In genomic region chr7:46680147-46680546, GRCh38 we compare ENCODE assay signal across 20 cellular contexts.
DNase-seq lines count a peak whose midpoint lies in the region; ATAC-seq and TF ChIP-seq lines count a peak whose summit lies in the region.
"Had no signal": no experiment of that assay in that cellular context is flagged by ENCODE, and none has a peak within 500 bp of the region (broad histone marks: within the 10 kb centered on the region; RNA-seq: fewer than 3 reads in every experiment).

No MANE protein-coding gene starts in this region.

- H3K4me3 Mint-ChIP-seq in nephron progenitor cell, result no peak overlapping the region
- no peak overlapping the region for H3K4me3 Mint-ChIP-seq in activated naive CD8-positive, alpha-beta T cell treated with anti-CD3 and anti-CD28 coated beads, Interleukin-2, amount 50 U/mL, for 24 hours
- H3K4me3 Mint-ChIP-seq: activated T-cell treated with anti-CD3 and anti-CD28 coated beads, Interleukin-2, amount 50 U/mL, for 72 hours; naive B cell had no signal

- H3K36me3 ChIP-seq in GM06990 (ENCODE audit: control insufficient read depth, insufficient read depth, low read length) (no peaks in the 10 kb centered on the region), esophagus squamous epithelium (no peaks in the 10 kb centered on the region)
- H3K36me3 ChIP-seq: HAP-1, transverse colon had no signal

- peaks cover 8% of the 10 kb centered on the region for H3K9me3 Mint-ChIP-seq in nephron progenitor cell
- peaks cover 7% of the 10 kb centered on the region for H3K9me3 Mint-ChIP-seq in activated naive CD8-positive, alpha-beta T cell treated with anti-CD3 and anti-CD28 coated beads, Interleukin-2, amount 50 U/mL, for 24 hours

- H3K27me3 ChIP-seq in GM06990 (replicated peaks; ENCODE audit: control insufficient read depth, insufficient read depth, low read length) (no peaks in the 10 kb centered on the region), esophagus squamous epithelium (no peaks in the 10 kb centered on the region)
- H3K27me3 ChIP-seq: transverse colon had no signal

- H3K27ac ChIP-seq in esophagus squamous epithelium, result no peak overlapping the region
- H3K27ac ChIP-seq: coronary artery, transverse colon had no signal

- intact Hi-C loops in esophagus squamous epithelium (cut with DNase I), result no loop called here

- no peaks in the 10 kb centered on the region for H3K9me3 ChIP-seq in esophagus squamous epithelium
- H3K9me3 ChIP-seq: HAP-1, transverse colon had no signal

- no peaks in the 10 kb centered on the region for H3K36me3 Mint-ChIP-seq in nephron progenitor cell (ENCODE audit: low read depth)
- H3K36me3 Mint-ChIP-seq in activated naive CD8-positive, alpha-beta T cell treated with anti-CD3 and anti-CD28 coated beads, Interleukin-2, amount 50 U/mL, for 24 hours (ENCODE audit: low read depth), result no peaks in the 10 kb centered on the region
- H3K36me3 Mint-ChIP-seq: naive B cell had no signal

- no peaks in the 10 kb centered on the region for H3K4me1 Mint-ChIP-seq in nephron progenitor cell
- H3K4me1 Mint-ChIP-seq in activated naive CD8-positive, alpha-beta T cell treated with anti-CD3 and anti-CD28 coated beads, Interleukin-2, amount 50 U/mL, for 24 hours, result no peaks in the 10 kb centered on the region
- H3K4me1 Mint-ChIP-seq: naive B cell had no signal

- peak; percentile 8 for TF ChIP-seq CTCF in GM06990 (IDR thresholded peaks at IDR 0.05; ENCODE audit: insufficient read depth, low read length, poor library complexity, severe bottlenecking)
- no peak for TF ChIP-seq CTCF in nephron progenitor cell (IDR thresholded peaks at IDR 0.05)
- no peak for TF ChIP-seq CTCF in esophagus squamous epithelium (IDR thresholded peaks at IDR 0.05)

- peaks cover 0 to 8% (median 0%) of the 10 kb centered on the region in 3 donors for H3K4me1 ChIP-seq in esophagus squamous epithelium
- H3K4me1 ChIP-seq: HAP-1, transverse colon had no signal

- no peak overlapping the region for H3K27ac Mint-ChIP-seq in nephron progenitor cell
- H3K27ac Mint-ChIP-seq in activated naive CD8-positive, alpha-beta T cell treated with anti-CD3 and anti-CD28 coated beads, Interleukin-2, amount 50 U/mL, for 24 hours, result no peak overlapping the region
- H3K27ac Mint-ChIP-seq: activated T-cell treated with anti-CD3 and anti-CD28 coated beads, Interleukin-2, amount 50 U/mL, for 72 hours; naive B cell had no signal

- peaks cover 4% of the 10 kb centered on the region for H3K27me3 Mint-ChIP-seq in nephron progenitor cell (ENCODE audit: low read depth, poor library complexity)
- H3K27me3 Mint-ChIP-seq in activated naive CD8-positive, alpha-beta T cell treated with anti-CD3 and anti-CD28 coated beads, Interleukin-2, amount 50 U/mL, for 24 hours, result no peaks in the 10 kb centered on the region
- H3K27me3 Mint-ChIP-seq: naive B cell had no signal

- TF ChIP-seq POLR2A in esophagus squamous epithelium (IDR thresholded peaks at IDR 0.05), result no peak

- DNase-seq in GM06990 (ENCODE audit: extremely low read depth, insufficient read length), result no peak
- peak; percentile 66 for DNase-seq in M059J (ENCODE audit: low read depth)
- DNase-seq in iris pigment epithelial cell (ENCODE audit: low read depth), result peak; percentile 23
- DNase-seq in nephron progenitor cell, result no peak
- no peak for DNase-seq in activated naive CD8-positive, alpha-beta T cell treated with anti-CD3 and anti-CD28 coated beads, Interleukin-2, amount 50 U/mL, for 24 hours
- no peak for DNase-seq in activated naive CD4-positive, alpha-beta T cell treated with Interleukin-2 at 50 U/mL for 16 hours
- DNase-seq in esophagus squamous epithelium (lab: John Stamatoyannopoulos, UW), result no peak
- DNase-seq: activated CD4-positive, alpha-beta T cell treated with anti-CD3 and anti-CD28 coated beads, Interleukin-2, amount 50 U/mL, for 1 hour; activated T-cell treated with anti-CD3 and anti-CD28 coated beads, Interleukin-2, amount 50 U/mL, for 72 hours; DMS79; left ventricle myocardium superior; naive B cell; NCI-H1092 treated with DMSO at 0.1 percent for 48 hours; NCI-H524 treated with DMSO at 0.1 percent for 48 hours; retina; transverse colon had no signal

- peak; percentile 93 for ATAC-seq in GM19351 (IDR thresholded peaks at IDR 0.05; ENCODE audit: unreplicated experiment)
- ATAC-seq in activated naive CD8-positive, alpha-beta T cell treated with anti-CD3 and anti-CD28 coated beads, Interleukin-2, amount 50 U/mL, for 24 hours, result no peak
- ATAC-seq: activated T-cell treated with anti-CD3 and anti-CD28 coated beads, Interleukin-2, amount 50 U/mL, for 72 hours; left ventricle myocardium superior; Right ventricle myocardium inferior had no signal

- WGBS in esophagus squamous epithelium, 2 donors, result 74 to 85% methylated on average over 7 of the region's 7 CpGs

- H3K4me3 ChIP-seq in GM06990 (replicated peaks; ENCODE audit: low read depth, low read length), result no peak overlapping the region
- H3K4me3 ChIP-seq in esophagus squamous epithelium, result no peak overlapping the region
- H3K4me3 ChIP-seq: coronary artery, HAP-1, transverse colon had no signal

Comparison
In these comparisons a context has a peak if more than half of its experiments do, and no peak if none do; other contexts are left out.
1. DNase-seq: peak in M059J (single experiment) and iris pigment epithelial cell (single experiment); none in GM06990 (single experiment), nephron progenitor cell (single experiment), activated naive CD8-positive, alpha-beta T cell treated with anti-CD3 and anti-CD28 coated beads, Interleukin-2, amount 50 U/mL, for 24 hours (single experiment), activated naive CD4-positive, alpha-beta T cell treated with Interleukin-2 at 50 U/mL for 16 hours (single experiment) and esophagus squamous epithelium (single experiment).